ENCODE assay signal across 20 cellular contexts in the genomic region with DNA sequence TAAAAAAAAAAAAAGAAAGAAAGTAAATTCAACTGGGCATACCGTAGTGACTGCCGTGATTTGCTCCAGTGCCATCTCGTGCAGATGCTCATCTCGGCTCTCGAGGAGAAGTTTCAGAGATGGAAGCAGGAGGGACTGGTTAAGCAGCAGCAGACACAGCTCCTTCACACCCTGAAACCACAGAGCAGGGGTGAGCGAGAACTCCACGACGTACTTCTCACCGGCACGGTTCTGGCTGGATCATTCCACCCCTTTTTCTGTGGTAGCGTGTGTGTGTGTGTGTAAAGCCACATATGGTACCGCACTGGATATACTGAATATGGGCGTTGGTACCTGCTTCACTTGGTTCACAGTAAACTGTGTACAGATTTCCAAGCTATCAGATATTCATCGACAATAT.
A peak's percentile ranks its signal among the peaks of the same experiment; 100 is the strongest.
DNase-seq lines count a peak whose midpoint lies in the region; ATAC-seq and TF ChIP-seq lines count a peak whose summit lies in the region.
"Had no signal": no experiment of that assay in that cellular context is flagged by ENCODE, and none has a peak within 500 bp of the region (broad histone marks: within the 10 kb centered on the region; RNA-seq: fewer than 3 reads in every experiment).

No MANE protein-coding gene starts in this region.

- no peaks in the 10 kb centered on the region for H3K27me3 ChIP-seq in breast epithelium
- H3K27me3 ChIP-seq: BLaER1 had no signal

- peak; percentile 11 for DNase-seq in stimulated activated CD4-positive, alpha-beta T cell treated with anti-CD3 and anti-CD28 coated beads, Interleukin-15, amount 100 ng/mL, for 24 hours
- DNase-seq in stimulated activated CD4-positive, alpha-beta T cell treated with anti-CD3 and anti-CD28 coated beads, Interleukin-2, amount 100 ng/mL, for 48 hours = no peak
- DNase-seq in T-helper 17 cell (no peak), NCI-H748 treated with DMSO at 0.1 percent for 48 hours (lab: John Stamatoyannopoulos, UW) (no peak), breast epithelium (ENCODE audit: low spot score in 2 of 2) (no peak)
- DNase-seq in effector memory CD8-positive, alpha-beta T cell = peak; percentile 24 to 37 (median 28)
- DNase-seq: COR-L47, DMS 273 treated with DMSO at 0.1 percent for 48 hours, DND-41, KG1, MV-4-11, NCI-H1417, NCI-H187, NCI-H2107, NCI-H510A, NCI-H82, SHP77 had no signal

- no peaks in the 10 kb centered on the region for H3K9me3 ChIP-seq in T-helper 17 cell (ENCODE audit: control insufficient read depth, low read length, poor library complexity, severe bottlenecking)
- H3K9me3 ChIP-seq in breast epithelium = no peaks in the 10 kb centered on the region
- H3K9me3 ChIP-seq: A549, BLaER1 had no signal

- H3K4me1 Mint-ChIP-seq in T-helper 17 cell = peaks cover 41% of the 10 kb centered on the region
- H3K4me1 Mint-ChIP-seq in effector memory CD8-positive, alpha-beta T cell (ENCODE audit: low read depth in 2 of 2) = peaks cover 25 to 39% of the 10 kb centered on the region in 2 donors

- H3K4me1 ChIP-seq in breast epithelium = no peaks in the 10 kb centered on the region
- H3K4me1 ChIP-seq: A549, BLaER1 had no signal

- no peak for TF ChIP-seq POLR2A in breast epithelium (IDR thresholded peaks at IDR 0.05)

- H3K4me3 Mint-ChIP-seq in T-helper 17 cell = no peak overlapping the region
- H3K4me3 Mint-ChIP-seq in effector memory CD8-positive, alpha-beta T cell = peak overlapping the region; percentile 61 to 72

- no peaks in the 10 kb centered on the region for H3K27me3 Mint-ChIP-seq in T-helper 17 cell
- no peaks in the 10 kb centered on the region for H3K27me3 Mint-ChIP-seq in effector memory CD8-positive, alpha-beta T cell

- peak overlapping the region; percentile 79 for H3K27ac Mint-ChIP-seq in T-helper 17 cell
- peak overlapping the region; percentile 55 to 77 for H3K27ac Mint-ChIP-seq in effector memory CD8-positive, alpha-beta T cell

- H3K27ac ChIP-seq in breast epithelium = no peak overlapping the region
- H3K27ac ChIP-seq: A549, BLaER1 had no signal

- intact Hi-C loops in breast epithelium (cut with DNase I; ENCODE audit: low total_unique reads) = no loop called here

- H3K4me3 ChIP-seq in breast epithelium = no peak overlapping the region
- H3K4me3 ChIP-seq: A549, BLaER1 had no signal

- H3K36me3 Mint-ChIP-seq in T-helper 17 cell (ENCODE audit: low read depth) = peaks cover 5% of the 10 kb centered on the region
- peaks cover 9% of the 10 kb centered on the region for H3K36me3 Mint-ChIP-seq in effector memory CD8-positive, alpha-beta T cell (ENCODE audit: insufficient read depth)

- H3K9me3 Mint-ChIP-seq in effector memory CD8-positive, alpha-beta T cell = no peaks in the 10 kb centered on the region

- no peak for TF ChIP-seq CTCF in breast epithelium (IDR thresholded peaks at IDR 0.05)

- no peaks in the 10 kb centered on the region for H3K36me3 ChIP-seq in breast epithelium

- ATAC-seq in T-helper 17 cell (no peak), HG02840 (IDR thresholded peaks at IDR 0.05; ENCODE audit: low FRiP score, unreplicated experiment) (no peak)
- ATAC-seq in effector memory CD8-positive, alpha-beta T cell (replicated peaks) = peak; percentile 52
- ATAC-seq: A549 had no signal

Comparison
In these comparisons a context has a peak if more than half of its experiments do, and no peak if none do; other contexts are left out.
1. DNase-seq: peak in stimulated activated CD4-positive, alpha-beta T cell treated with anti-CD3 and anti-CD28 coated beads, Interleukin-15, amount 100 ng/mL, for 24 hours (single experiment) and effector memory CD8-positive, alpha-beta T cell (3 of 3); none in stimulated activated CD4-positive, alpha-beta T cell treated with anti-CD3 and anti-CD28 coated beads, Interleukin-2, amount 100 ng/mL, for 48 hours (0 of 2), T-helper 17 cell (0 of 3), NCI-H748 treated with DMSO at 0.1 percent for 48 hours (single experiment) and breast epithelium (0 of 2).